ENCODE assay signal across 8 cellular contexts in genomic region chr3:125141596-125142417, GRCh38.
DNase-seq lines count a peak whose midpoint lies in the region; ATAC-seq, FAIRE-seq and TF ChIP-seq lines count a peak whose summit lies in the region.

No MANE protein-coding gene starts in this region.

- TF ChIP-seq CTCF in BE2C (IDR thresholded peaks at IDR 0.05; ENCODE audit: low read depth, low read length) = peak; percentile 17; the same call in 1 of the 2 replicates

- peak; percentile 41 for DNase-seq in BE2C
- DNase-seq in activated CD4-positive, alpha-beta T cell treated with anti-CD3 and anti-CD28 coated beads, Interleukin-2, amount 10 ng/mL, durations not matched to agents 7 days and 5 days = peak; percentile 77
- DNase-seq in effector memory CD8-positive, alpha-beta T cell = peak; percentile 53 to 60 (median 56)
- peak; percentile 53 for DNase-seq in mucosa of gallbladder (ENCODE audit: low spot score)
- DNase-seq in stimulated activated CD8-positive, alpha-beta memory T cell treated with anti-CD3 and anti-CD28 coated beads, Interleukin-7, amount 100 ng/mL, for 4 hours (ENCODE audit: low read depth in 2 of 2) = peak; percentile 28 to 72
- DNase-seq in urothelium cell line (ENCODE audit: low spot score) = no peak

- no peaks in the 10 kb centered on the region for H3K27me3 ChIP-seq in BE2C

- POLR2A ChIA-PET in activated CD4-positive, alpha-beta T cell treated with anti-CD3 and anti-CD28 coated beads, Interleukin-2, amount 10 ng/mL, durations not matched to agents 7 days and 5 days (lab: Charles Lee) = no interaction called here

- peaks cover 48% of the 10 kb centered on the region for H3K27me3 Mint-ChIP-seq in activated CD4-positive, alpha-beta T cell treated with anti-CD3 and anti-CD28 coated beads, Interleukin-2, amount 10 ng/mL, durations not matched to agents 7 days and 5 days
- no peaks in the 10 kb centered on the region for H3K27me3 Mint-ChIP-seq in effector memory CD8-positive, alpha-beta T cell

- H3K4me3 ChIP-seq in BE2C (ENCODE audit: low read depth, low read length) = peak overlapping the region; percentile 32

- H3K36me3 Mint-ChIP-seq in activated CD4-positive, alpha-beta T cell treated with anti-CD3 and anti-CD28 coated beads, Interleukin-2, amount 10 ng/mL, durations not matched to agents 7 days and 5 days (ENCODE audit: low read depth) = peaks cover 9% of the 10 kb centered on the region
- H3K36me3 Mint-ChIP-seq in effector memory CD8-positive, alpha-beta T cell (ENCODE audit: insufficient read depth) = peaks cover 10% of the 10 kb centered on the region

- no peaks in the 10 kb centered on the region for H3K9me3 ChIP-seq in BE2C

- no peaks in the 10 kb centered on the region for H3K36me3 ChIP-seq in BE2C

- CTCF ChIA-PET in activated CD4-positive, alpha-beta T cell treated with anti-CD3 and anti-CD28 coated beads, Interleukin-2, amount 10 ng/mL, durations not matched to agents 7 days and 5 days (lab: Charles Lee) = interaction anchor here (1.0 to 2.3 kb wide), 4 partner anchors 9 to 16 kb away, joined by 3 to 6 read pairs (median 4); no protein-coding TSS in a partner anchor

- H3K4me1 Mint-ChIP-seq in activated CD4-positive, alpha-beta T cell treated with anti-CD3 and anti-CD28 coated beads, Interleukin-2, amount 10 ng/mL, durations not matched to agents 7 days and 5 days = peaks cover 61% of the 10 kb centered on the region
- H3K4me1 Mint-ChIP-seq in effector memory CD8-positive, alpha-beta T cell (ENCODE audit: low read depth in 2 of 2) = peaks cover 22 to 27% of the 10 kb centered on the region in 2 donors

- ATAC-seq in GM19324 (IDR thresholded peaks at IDR 0.05; ENCODE audit: low FRiP score, unreplicated experiment) = peak; percentile 57
- peak; percentile 46 for ATAC-seq in HG03457 (IDR thresholded peaks at IDR 0.05; ENCODE audit: unreplicated experiment)
- peak; percentile 89 for ATAC-seq in effector memory CD8-positive, alpha-beta T cell (replicated peaks)

- no peaks in the 10 kb centered on the region for H3K4me1 ChIP-seq in BE2C

- FAIRE-seq in urothelium cell line (lab: Jason Lieb, UNC) = no peak

- H3K9me3 Mint-ChIP-seq in activated CD4-positive, alpha-beta T cell treated with anti-CD3 and anti-CD28 coated beads, Interleukin-2, amount 10 ng/mL, durations not matched to agents 7 days and 5 days = no peaks in the 10 kb centered on the region
- no peaks in the 10 kb centered on the region for H3K9me3 Mint-ChIP-seq in effector memory CD8-positive, alpha-beta T cell

- H3K4me3 Mint-ChIP-seq in activated CD4-positive, alpha-beta T cell treated with anti-CD3 and anti-CD28 coated beads, Interleukin-2, amount 10 ng/mL, durations not matched to agents 7 days and 5 days = peak overlapping the region; percentile 62
- peak overlapping the region; percentile 85 to 88 for H3K4me3 Mint-ChIP-seq in effector memory CD8-positive, alpha-beta T cell

- peak overlapping the region; percentile 94 for H3K27ac Mint-ChIP-seq in activated CD4-positive, alpha-beta T cell treated with anti-CD3 and anti-CD28 coated beads, Interleukin-2, amount 10 ng/mL, durations not matched to agents 7 days and 5 days
- peak overlapping the region; percentile 90 to 91 for H3K27ac Mint-ChIP-seq in effector memory CD8-positive, alpha-beta T cell
